Comparison of ENCODE assay signal across 9 cellular contexts in the genomic region with DNA sequence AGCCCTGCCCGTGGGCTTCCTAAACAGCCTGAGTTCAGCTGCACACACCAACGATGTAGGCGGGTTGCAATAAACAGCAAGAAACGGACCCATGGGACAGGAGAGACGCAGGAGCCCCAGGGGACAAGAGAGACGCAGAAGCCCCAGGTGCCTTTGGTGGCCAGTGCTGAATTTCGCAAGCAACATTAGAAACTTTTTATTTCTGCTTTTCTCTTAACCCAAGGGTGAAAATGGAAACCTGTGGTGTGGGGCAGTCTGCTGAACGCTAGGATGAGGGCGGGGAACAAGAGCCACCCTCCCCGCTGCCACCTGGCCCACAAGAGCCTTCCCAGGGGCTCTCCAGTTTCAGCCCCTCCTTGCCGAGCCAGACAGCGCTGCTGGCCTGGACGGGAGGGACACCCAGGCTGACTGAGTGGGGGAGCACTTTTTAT. TPM values are rescaled to one million over a fixed set of nuclear protein-coding genes. Genes with fewer than 3 reads are reported as not detected.
DNase-seq lines count a peak whose midpoint lies in the region; ATAC-seq and TF ChIP-seq lines count a peak whose summit lies in the region.
"Had no signal": no experiment of that assay in that cellular context is flagged by ENCODE, and none has a peak within 500 bp of the region (broad histone marks: within the 10 kb centered on the region; RNA-seq: fewer than 3 reads in every experiment).

No MANE protein-coding gene starts in this region.

- peak overlapping the region; percentile 84 for H3K4me3 ChIP-seq in GM12865 (ENCODE audit: low read depth, low read length)
- no peak overlapping the region for H3K4me3 ChIP-seq in left lung
- no peak overlapping the region for H3K4me3 ChIP-seq in left ventricle myocardium inferior

- H3K27me3 ChIP-seq in left lung: peaks cover 0 to 11% of the 10 kb centered on the region in 2 donors
- no peaks in the 10 kb centered on the region for H3K27me3 ChIP-seq in left ventricle myocardium inferior (ENCODE audit: low read depth)

- intact Hi-C loops in left lung (cut with DNase I): no loop called here
- intact Hi-C loops in left ventricle myocardium inferior (cut with micrococcal nuclease): no loop called here
- intact Hi-C loops in left ventricle myocardium superior (cut with micrococcal nuclease): no loop called here

- DNase-seq in GM12865 (ENCODE audit: low read depth) (peak; percentile 96), RWPE1 (ENCODE audit: low spot score) (no peak), left lung (no peak), left ventricle myocardium inferior (no peak), left ventricle myocardium superior (no peak), immature natural killer cell (no peak)
- DNase-seq: aorta had no signal

- POLR2A ChIA-PET in RWPE1 (lab: Yijun Ruan, JAX; ENCODE audit: low non-redundant PET): no interaction called here

- H3K27me3 Mint-ChIP-seq in immature natural killer cell (ENCODE audit: low read depth in 3 of 3): peaks cover 2 to 3% (median 2%) of the 10 kb centered on the region in 3 donors

- H3K36me3 Mint-ChIP-seq in immature natural killer cell: peaks cover 4 to 18% (median 13%) of the 10 kb centered on the region in 3 donors

- H3K9me3 ChIP-seq in left lung (peaks cover 0 to 6% of the 10 kb centered on the region in 2 donors), left ventricle myocardium inferior (replicated peaks) (no peaks in the 10 kb centered on the region)

- H3K36me3 ChIP-seq in left lung (peaks cover 0 to 21% of the 10 kb centered on the region in 2 donors), left ventricle myocardium inferior (peaks cover 21% of the 10 kb centered on the region)

- H3K4me1 Mint-ChIP-seq in immature natural killer cell: peaks cover 16 to 25% of the 10 kb centered on the region in 2 donors

- no peak for TF ChIP-seq CTCF in GM12865 (IDR thresholded peaks at IDR 0.05; ENCODE audit: insufficient read depth, low read depth, low read length, missing control alignments)
- TF ChIP-seq CTCF in RWPE1 (conservative IDR thresholded peaks at IDR 0.05; ENCODE audit: low read depth): no peak
- TF ChIP-seq CTCF in left lung (IDR thresholded peaks at IDR 0.05): no peak
- TF ChIP-seq CTCF in left ventricle myocardium inferior (IDR thresholded peaks at IDR 0.05; ENCODE audit: borderline replicate concordance): no peak

- no peak overlapping the region for H3K4me3 Mint-ChIP-seq in immature natural killer cell

- H3K27ac ChIP-seq in RWPE1: peak overlapping the region; percentile 94
- H3K27ac ChIP-seq in left lung: no peak overlapping the region
- H3K27ac ChIP-seq in left ventricle myocardium inferior (replicated peaks): no peak overlapping the region

- peaks cover 0 to 10% (median 1%) of the 10 kb centered on the region in 6 donors for H3K9me3 Mint-ChIP-seq in immature natural killer cell

- CTCF ChIA-PET in RWPE1 (lab: Yijun Ruan, JAX): interaction anchor here (1.3 kb wide), 1 partner anchor 31 kb away, joined by 6 read pairs; no protein-coding TSS in a partner anchor

- H3K27ac Mint-ChIP-seq in immature natural killer cell: no peak overlapping the region

- peaks cover 9 to 26% of the 10 kb centered on the region in 2 donors for H3K4me1 ChIP-seq in left lung
- peaks cover 39% of the 10 kb centered on the region for H3K4me1 ChIP-seq in left ventricle myocardium inferior

- ATAC-seq in GM19455 (IDR thresholded peaks at IDR 0.05; ENCODE audit: unreplicated experiment): peak; percentile 51
- peak; percentile 46 for ATAC-seq in HG03139 (IDR thresholded peaks at IDR 0.05; ENCODE audit: unreplicated experiment)
- no peak for ATAC-seq in left lung
- ATAC-seq in left ventricle myocardium superior: no peak

RNA-seq across cellular contexts. Expression of a gene that starts 20.0 kb away (rescaled TPM):
- total RNA-seq in left lung (10 to 100 TPM; 16.7 to 18.9 TPM), left ventricle myocardium inferior (29.8 TPM), left ventricle myocardium superior (41.5 TPM)
- 1 to 10 TPM in 2 of 3 donors, not detected in 1; 1.1 to 1.9 TPM for polyA plus RNA-seq in immature natural killer cell

RNA-seq across cellular contexts. Expression of a gene that starts 41.4 kb away (rescaled TPM):
- not detected for total RNA-seq in left lung
- total RNA-seq in left ventricle myocardium inferior: not detected
- total RNA-seq in left ventricle myocardium superior: not detected
- polyA plus RNA-seq in immature natural killer cell: not detected
- total RNA-seq: aorta had no signal
- polyA plus RNA-seq: aorta had no signal

RNA-seq across cellular contexts. Expression of a gene that starts 49.0 kb away (rescaled TPM):
- total RNA-seq in left lung: 10 to 100 TPM in 1 of 2 donors, 1 to 10 TPM in 1; 9.1 to 10.8 TPM
- 8.5 TPM for total RNA-seq in left ventricle myocardium inferior
- 9.6 TPM for total RNA-seq in left ventricle myocardium superior
- 10 to 100 TPM; 12.7 to 24.0 (median 18.1) TPM for polyA plus RNA-seq in immature natural killer cell

Comparison
In these comparisons a context has a peak if more than half of its experiments do, and no peak if none do; other contexts are left out.
1. ATAC-seq: peak in GM19455 (single experiment) and HG03139 (single experiment); none in left lung (single experiment) and left ventricle myocardium superior (single experiment).